Comparison of ENCODE assay signal across 8 cellular contexts in genomic region chr1:34786521-34787325, GRCh38. TPM values are rescaled to one million over a fixed set of nuclear protein-coding genes. Genes with fewer than 3 reads are reported as not detected.
DNase-seq lines count a peak whose midpoint lies in the region; ATAC-seq lines count a peak whose summit lies in the region.

No MANE protein-coding gene starts in this region.

- peak; percentile 48 for ATAC-seq in HG03521 (IDR thresholded peaks at IDR 0.05; ENCODE audit: unreplicated experiment)
- ATAC-seq in memory B cell (ENCODE audit: low read depth): peak; percentile 82
- ATAC-seq in HG03097 (IDR thresholded peaks at IDR 0.05; ENCODE audit: low FRiP score, unreplicated experiment): no peak

- DNase-seq in Caki2 (ENCODE audit: low read depth) (peak; percentile 47), NCI-H748 treated with DMSO at 0.1 percent for 48 hours (lab: John Stamatoyannopoulos, UW) (peak; percentile 78), memory B cell (ENCODE audit: low spot score in 2 of 2) (peak; percentile 30 to 47)
- peak; percentile 72 to 76 for DNase-seq in activated CD4-positive, alpha-beta T cell treated with anti-CD3 and anti-CD28 coated beads, Interleukin-2, amount 50 U/mL, for 48 hours
- DNase-seq in effector CD4-positive, alpha-beta T cell: peak; percentile 32
- DNase-seq in stimulated activated CD8-positive, alpha-beta memory T cell treated with anti-CD3 and anti-CD28 coated beads, Interleukin-12 subunit alpha, Interleukin-12 subunit beta, amount 100 ng/mL, for 4 hours (ENCODE audit: low read depth): peak; percentile 20

- no peak overlapping the region for H3K4me3 Mint-ChIP-seq in memory B cell

- peaks cover 6% of the 10 kb centered on the region for H3K4me1 Mint-ChIP-seq in memory B cell

- H3K27me3 Mint-ChIP-seq in memory B cell: peaks cover 21% of the 10 kb centered on the region

- H3K36me3 Mint-ChIP-seq in memory B cell: no peaks in the 10 kb centered on the region

- in situ Hi-C loops in Caki2 (cut with HindIII; ENCODE audit: low pct_unique_long_range_greater_than_20kb, low sequenced_read_pairs): no loop called here

- H3K27ac Mint-ChIP-seq in memory B cell: no peak overlapping the region

- H3K9me3 Mint-ChIP-seq in memory B cell: no peaks in the 10 kb centered on the region

RNA-seq across cellular contexts. Expression of gene GJB3, which starts 5.7 kb away (rescaled TPM):
- 0.58 TPM in 1 of 2 replicates, not detected in the other for total RNA-seq in Caki2 (2014; rRNA removed; shearing (Covaris generic); ENCODE audit: low replicate concordance)

RNA-seq across cellular contexts. Expression of gene GJA4, which starts 6.1 kb away (rescaled TPM):
- total RNA-seq in Caki2 (2014; rRNA removed; shearing (Covaris generic); ENCODE audit: low replicate concordance): not detected in 2 replicates

RNA-seq across cellular contexts. Expression of gene GJB4, which starts 27.2 kb away (rescaled TPM):
- total RNA-seq in Caki2 (2014; rRNA removed; shearing (Covaris generic); ENCODE audit: low replicate concordance): 0.44 TPM in 1 of 2 replicates, not detected in the other

RNA-seq across cellular contexts. Expression of gene GJB5, which starts 31.9 kb away (rescaled TPM):
- not detected in 2 replicates for total RNA-seq in Caki2 (2014; rRNA removed; shearing (Covaris generic); ENCODE audit: low replicate concordance)

Comparison
In these comparisons a context has a peak if more than half of its experiments do, and no peak if none do; other contexts are left out.
1. DNase-seq: peak in every context shown above with its lines; median percentile 78 in NCI-H748 treated with DMSO at 0.1 percent for 48 hours; 74 in activated CD4-positive, alpha-beta T cell treated with anti-CD3 and anti-CD28 coated beads, Interleukin-2, amount 50 U/mL, for 48 hours; 47 in Caki2; 38 in memory B cell; 32 in effector CD4-positive, alpha-beta T cell; 20 in stimulated activated CD8-positive, alpha-beta memory T cell treated with anti-CD3 and anti-CD28 coated beads, Interleukin-12 subunit alpha, Interleukin-12 subunit beta, amount 100 ng/mL, for 4 hours.